Comparison of ENCODE assay signal across 8 cellular contexts in genomic region chr17:68981288-68981687, GRCh38. TPM values are rescaled to one million over a fixed set of nuclear protein-coding genes. Genes with fewer than 3 reads are reported as not detected.
DNase-seq lines count a peak whose midpoint lies in the region; ATAC-seq and TF ChIP-seq lines count a peak whose summit lies in the region.
"Had no signal": no experiment of that assay in that cellular context is flagged by ENCODE, and none has a peak within 500 bp of the region (broad histone marks: within the 10 kb centered on the region; RNA-seq: fewer than 3 reads in every experiment).

No MANE protein-coding gene starts in this region.

- TF ChIP-seq POLR2A in heart left ventricle (IDR thresholded peaks at IDR 0.05), result no peak
- no peak for TF ChIP-seq POLR2A in tibial nerve (IDR thresholded peaks at IDR 0.05)

- H3K4me3 ChIP-seq in PC-9 (peak overlapping the region; percentile 37; the same call in 1 of the 2 replicates), heart left ventricle (no peak overlapping the region), tibial nerve (no peak overlapping the region)

- no peak overlapping the region for H2AFZ ChIP-seq in PC-9

- H3K27ac ChIP-seq in PC-9 (no peak overlapping the region), heart left ventricle (peak overlapping the region in 7 of 12 donors; percentile 0 to 61 (median 39)), tibial nerve (peak overlapping the region in 3 of 4 donors; percentile 7 to 68 (median 38))

- H3K4me1 ChIP-seq in PC-9 (replicated peaks; ENCODE audit: insufficient read depth) (peaks cover 7% of the 10 kb centered on the region; the same call in 1 of the 2 replicates), heart left ventricle (peaks cover 0 to 16% (median 7%) of the 10 kb centered on the region in 12 donors), tibial nerve (peaks cover 0 to 13% (median 6%) of the 10 kb centered on the region in 4 donors)

- peak in 1 of 2 experiments; percentile 68 for DNase-seq in PC-9
- peak in 4 of 5 donors; percentile 49 to 68 (median 58) for DNase-seq in heart left ventricle
- peak; percentile 68 to 84 for DNase-seq in tibial nerve (ENCODE audit: low spot score in 2 of 2)
- DNase-seq in T-helper 9 cell, result no peak
- no peak for DNase-seq in GM19238 (ENCODE audit: insufficient read length, low spot score)
- DNase-seq: naive B cell had no signal

- ATAC-seq in GM19467 (IDR thresholded peaks at IDR 0.05; ENCODE audit: unreplicated experiment) (peak; percentile 73), heart left ventricle (peak; percentile 37 to 82 (median 60)), HG03108 (IDR thresholded peaks at IDR 0.05; ENCODE audit: unreplicated experiment) (no peak)

- TF ChIP-seq EP300 in tibial nerve (IDR thresholded peaks at IDR 0.05), result peak in 1 of 2 donors; percentile 81

- no peaks in the 10 kb centered on the region for H3F3A ChIP-seq in PC-9 (ENCODE audit: insufficient read depth, low read depth)

- no peaks in the 10 kb centered on the region for H4K20me1 ChIP-seq in PC-9 (ENCODE audit: insufficient read depth)

- H3K79me2 ChIP-seq in PC-9 (ENCODE audit: low read depth), result no peaks in the 10 kb centered on the region

- CTCF ChIA-PET in PC-9 (lab: Charles Lee), result no interaction called here

- WGBS in heart left ventricle, 4 donors, result 24 to 39% (median 36%) methylated on average over 2 of the region's 2 CpGs
- 1 to 3% methylated on average over 2 of the region's 2 CpGs for WGBS in tibial nerve, 2 donors

- H3K4me2 ChIP-seq in PC-9, result peak overlapping the region; percentile 55

- BruUV-seq in PC-9 (replicated peaks; lab: Mats Ljungman, UMichigan), result no TSS peak

- intact Hi-C loops in PC-9 (cut with micrococcal nuclease; ENCODE audit: unreplicated experiment) (loop anchor here (1.0 kb wide), 1 partner anchor 66 kb away; no protein-coding TSS in a partner anchor), heart left ventricle (cut with DNase I) (no loop called here)

- no peaks in the 10 kb centered on the region for H3K36me3 ChIP-seq in PC-9 (ENCODE audit: low read depth)
- H3K36me3 ChIP-seq in heart left ventricle, result peaks cover 0 to 36% (median 3%) of the 10 kb centered on the region in 9 donors
- peaks cover 0 to 61% (median 0%) of the 10 kb centered on the region in 3 donors for H3K36me3 ChIP-seq in tibial nerve

- POLR2A ChIA-PET in PC-9 (lab: Charles Lee; ENCODE audit: unreplicated experiment), result no interaction called here

- H3K27me3 ChIP-seq in PC-9 (ENCODE audit: insufficient read depth, low read depth) (no peaks in the 10 kb centered on the region), heart left ventricle (no peaks in the 10 kb centered on the region), tibial nerve (no peaks in the 10 kb centered on the region)

- no peaks in the 10 kb centered on the region for H3K9me2 ChIP-seq in PC-9 (ENCODE audit: insufficient read depth)

- H3K9me3 ChIP-seq in PC-9 (ENCODE audit: insufficient read depth, low read depth) (no peaks in the 10 kb centered on the region), heart left ventricle (no peaks in the 10 kb centered on the region), tibial nerve (no peaks in the 10 kb centered on the region)

- TF ChIP-seq CTCF in PC-9 (conservative IDR thresholded peaks at IDR 0.05), result no peak
- no peak for TF ChIP-seq CTCF in heart left ventricle (IDR thresholded peaks at IDR 0.05)
- no peak for TF ChIP-seq CTCF in tibial nerve (IDR thresholded peaks at IDR 0.05)

RNA-seq across cellular contexts. Expression of gene ABCA8, which starts 26.1 kb away (rescaled TPM):
- total RNA-seq in PC-9 (2021) (not detected in 2 replicates), heart left ventricle (10 to 100 TPM; 24.7 to 71.0 (median 44.7) TPM), tibial nerve (100 to 1,000 TPM; 235 to 365 (median 316) TPM)
- 10 to 100 TPM; 13.4 to 22.6 TPM for polyA plus RNA-seq in heart left ventricle

Comparison
In these comparisons a context has a peak if more than half of its experiments do, and no peak if none do; other contexts are left out.
1. DNase-seq: peak in heart left ventricle (4 of 5) and tibial nerve (2 of 2); none in T-helper 9 cell (single experiment) and GM19238 (single experiment).
2. RNA of gene ABCA8, which starts 26.1 kb away (total RNA-seq): 235 to 365 TPM in tibial nerve and 24.7 to 71.0 TPM in heart left ventricle; not detected in PC-9; every median in the first group is over 10 times any median in the second.